ENCODE assay signal across 15 cellular contexts in genomic region chr3:71243230-71243629, GRCh38.
DNase-seq lines count a peak whose midpoint lies in the region; ATAC-seq and TF ChIP-seq lines count a peak whose summit lies in the region.
"Had no signal": no experiment of that assay in that cellular context is flagged by ENCODE, and none has a peak within 500 bp of the region (broad histone marks: within the 10 kb centered on the region; RNA-seq: fewer than 3 reads in every experiment).

No MANE protein-coding gene starts in this region.

- no peak overlapping the region for H3K4me2 ChIP-seq in Karpas-422 (ENCODE audit: low read depth, low read length, poor library complexity, severe bottlenecking)

- no peaks in the 10 kb centered on the region for H3K9me3 Mint-ChIP-seq in memory B cell
- H3K9me3 Mint-ChIP-seq in CD14-positive monocyte: no peaks in the 10 kb centered on the region
- H3K9me3 Mint-ChIP-seq: activated CD8-positive, alpha-beta T cell treated with anti-CD3 and anti-CD28 coated beads for 36 hours; activated T-helper 1 cell treated with anti-CD3 and anti-CD28 coated beads, Interleukin-12 subunit alpha, Interleukin-12 subunit beta, Interleukin-2, Interleukin-4 antibody, amounts not matched to agents 30 ng/mL and 10 ng/mL and 1 ng/mL, durations not matched to agents 14 hours and 24 hours and 36 hours had no signal

- H3K9me3 ChIP-seq in Karpas-422 (ENCODE audit: low read length): no peaks in the 10 kb centered on the region
- H3K9me3 ChIP-seq in T-helper 17 cell (ENCODE audit: control insufficient read depth, low read length, poor library complexity, severe bottlenecking): no peaks in the 10 kb centered on the region
- H3K9me3 ChIP-seq: adrenal gland had no signal

- no peak overlapping the region for H3K4me3 ChIP-seq in Karpas-422 (ENCODE audit: low read length)
- peak overlapping the region; percentile 69 for H3K4me3 ChIP-seq in coronary artery
- H3K4me3 ChIP-seq: adrenal gland had no signal

- H3K27ac Mint-ChIP-seq in memory B cell: peak overlapping the region; percentile 32
- no peak overlapping the region for H3K27ac Mint-ChIP-seq in T-helper 17 cell
- peak overlapping the region in 1 of 7 donors; percentile 0 for H3K27ac Mint-ChIP-seq in CD14-positive monocyte
- H3K27ac Mint-ChIP-seq: activated CD8-positive, alpha-beta T cell treated with anti-CD3 and anti-CD28 coated beads for 36 hours; activated T-helper 1 cell treated with anti-CD3 and anti-CD28 coated beads, Interleukin-12 subunit alpha, Interleukin-12 subunit beta, Interleukin-2, Interleukin-4 antibody, amounts not matched to agents 30 ng/mL and 10 ng/mL and 1 ng/mL, durations not matched to agents 14 hours and 24 hours and 36 hours had no signal

- H3K9ac ChIP-seq in Karpas-422 (ENCODE audit: low read length): no peak overlapping the region

- H3K27me3 ChIP-seq in Karpas-422 (ENCODE audit: low read length): no peaks in the 10 kb centered on the region
- H3K27me3 ChIP-seq: adrenal gland had no signal

- H3K36me3 ChIP-seq in Karpas-422 (ENCODE audit: insufficient read depth, low read length): peaks cover 18% of the 10 kb centered on the region; the same call in 1 of the 2 replicates
- H3K36me3 ChIP-seq: adrenal gland, WERI-Rb-1 had no signal

- no peak for DNase-seq in Karpas-422
- DNase-seq in coronary artery (ENCODE audit: low spot score): no peak
- DNase-seq in memory B cell (ENCODE audit: low spot score in 2 of 2): no peak
- DNase-seq in stimulated activated CD8-positive, alpha-beta memory T cell treated with anti-CD3 and anti-CD28 coated beads, Interleukin-4, amount 100 ng/mL, for 48 hours: peak; percentile 3
- no peak for DNase-seq in amygdala (lab: John Stamatoyannopoulos, UW)
- DNase-seq in T-helper 17 cell: no peak
- DNase-seq in CD14-positive monocyte (ENCODE audit: low spot score): no peak
- DNase-seq: activated CD8-positive, alpha-beta T cell treated with anti-CD3 and anti-CD28 coated beads for 36 hours; adrenal gland; DMS153; NCI-H187 treated with DMSO at 0.1 percent for 48 hours; stimulated activated CD4-positive, alpha-beta T cell treated with anti-CD3 and anti-CD28 coated beads, Interleukin-2, amount 100 ng/mL, for 48 hours; T-helper 1 cell; WERI-Rb-1 had no signal

- TF ChIP-seq CTCF in coronary artery (IDR thresholded peaks at IDR 0.05) (no peak), CD14-positive monocyte (IDR thresholded peaks at IDR 0.05) (no peak)

- no peak for ATAC-seq in memory B cell (ENCODE audit: low read depth)
- no peak for ATAC-seq in T-helper 17 cell
- ATAC-seq: activated CD8-positive, alpha-beta T cell treated with anti-CD3 and anti-CD28 coated beads for 36 hours had no signal

- H4K20me1 ChIP-seq in Karpas-422 (ENCODE audit: insufficient read depth, low read depth, low read length): peaks cover 27% of the 10 kb centered on the region

- peaks cover 6% of the 10 kb centered on the region for H3K36me3 Mint-ChIP-seq in memory B cell
- peaks cover 2% of the 10 kb centered on the region for H3K36me3 Mint-ChIP-seq in T-helper 17 cell (ENCODE audit: low read depth)
- peaks cover 3 to 10% of the 10 kb centered on the region in 2 donors for H3K36me3 Mint-ChIP-seq in CD14-positive monocyte

- H3K79me2 ChIP-seq in Karpas-422 (ENCODE audit: low read length): peaks cover 99% of the 10 kb centered on the region

- intact Hi-C loops in CD14-positive monocyte (cut with micrococcal nuclease): no loop called here

- peaks cover 24% of the 10 kb centered on the region for H3K4me1 Mint-ChIP-seq in memory B cell
- peaks cover 25% of the 10 kb centered on the region for H3K4me1 Mint-ChIP-seq in T-helper 17 cell
- peaks cover 6% of the 10 kb centered on the region for H3K4me1 Mint-ChIP-seq in CD14-positive monocyte

- no peaks in the 10 kb centered on the region for H3K9me2 ChIP-seq in Karpas-422 (replicated peaks; ENCODE audit: insufficient read depth, low read length)

- H3K4me3 Mint-ChIP-seq in memory B cell (no peak overlapping the region), T-helper 17 cell (no peak overlapping the region), CD14-positive monocyte (no peak overlapping the region)
- H3K4me3 Mint-ChIP-seq: activated CD8-positive, alpha-beta T cell treated with anti-CD3 and anti-CD28 coated beads for 36 hours; activated T-helper 1 cell treated with anti-CD3 and anti-CD28 coated beads, Interleukin-12 subunit alpha, Interleukin-12 subunit beta, Interleukin-2, Interleukin-4 antibody, amounts not matched to agents 30 ng/mL and 10 ng/mL and 1 ng/mL, durations not matched to agents 14 hours and 24 hours and 36 hours had no signal

- peaks cover 89% of the 10 kb centered on the region for H3K4me1 ChIP-seq in Karpas-422 (ENCODE audit: low read length)

- no peaks in the 10 kb centered on the region for H3K27me3 Mint-ChIP-seq in memory B cell
- no peaks in the 10 kb centered on the region for H3K27me3 Mint-ChIP-seq in T-helper 17 cell
- no peaks in the 10 kb centered on the region for H3K27me3 Mint-ChIP-seq in CD14-positive monocyte (ENCODE audit: low read depth in 3 of 3)
- H3K27me3 Mint-ChIP-seq: activated CD8-positive, alpha-beta T cell treated with anti-CD3 and anti-CD28 coated beads for 36 hours had no signal

- H3K27ac ChIP-seq in Karpas-422 (ENCODE audit: low read length): peak overlapping the region; percentile 56; the same call in 1 of the 2 replicates
- H3K27ac ChIP-seq in coronary artery: peak overlapping the region; percentile 61 to 88
- H3K27ac ChIP-seq: adrenal gland, WERI-Rb-1 had no signal

- no peak overlapping the region for H2AFZ ChIP-seq in Karpas-422 (ENCODE audit: low read length)
